In genomic region chr21:39313457-39314154, GRCh38 we compare ENCODE assay signal across 8 cellular contexts.
A peak's percentile ranks its signal among the peaks of the same experiment; 100 is the strongest.
DNase-seq lines count a peak whose midpoint lies in the region; ATAC-seq lines count a peak whose summit lies in the region.

TSS of gene BRWD1 (minus strand) at chr21:39313632. CDS start at chr21:39313491, 141 bp downstream.

- H3K36me3 ChIP-seq in BLaER1 = peaks cover 32% of the 10 kb centered on the region

- no peaks in the 10 kb centered on the region for H3K27me3 ChIP-seq in BLaER1

- H4K20me1 ChIP-seq in BLaER1 = peaks cover 37% of the 10 kb centered on the region

- peaks cover 9% of the 10 kb centered on the region for H3K36me3 Mint-ChIP-seq in memory B cell

- H3K9me3 Mint-ChIP-seq in memory B cell = no peaks in the 10 kb centered on the region

- peak within 1 kb of the TSS; percentile 98 for H3K9ac ChIP-seq in BLaER1

- ATAC-seq in HG03457 (IDR thresholded peaks at IDR 0.05; ENCODE audit: unreplicated experiment) (peak; percentile 40), memory B cell (ENCODE audit: low read depth) (peak; percentile 51)

- DNase-seq in GM19238 (ENCODE audit: insufficient read length, low spot score) = peak; percentile 76
- DNase-seq in NCI-H82 treated with DMSO at 0.1 percent for 48 hours (lab: John Stamatoyannopoulos, UW; ENCODE audit: unreplicated experiment) = peak; percentile 61
- peak; percentile 44 to 67 for DNase-seq in activated CD8-positive, alpha-beta memory T cell treated with anti-CD3 and anti-CD28 coated beads for 1 hour (ENCODE audit: extremely low read depth in 1 of 2, low read depth in 1 of 2)
- peak; percentile 63 for DNase-seq in effector CD8-positive, alpha-beta T cell (lab: John Stamatoyannopoulos, UW)
- DNase-seq in memory B cell (ENCODE audit: low spot score in 2 of 2) = peak; percentile 89
- DNase-seq in stimulated activated CD8-positive, alpha-beta memory T cell treated with anti-CD3 and anti-CD28 coated beads, Interleukin-12 subunit alpha, Interleukin-12 subunit beta, amount 100 ng/mL, for 1 hour (ENCODE audit: low read depth) = peak; percentile 57

- H3K4me2 ChIP-seq in BLaER1 = peak within 1 kb of the TSS; percentile 89

- H3K4me3 ChIP-seq in BLaER1 = peak within 1 kb of the TSS; percentile 84

- peak within 1 kb of the TSS; percentile 100 for H3K27ac ChIP-seq in BLaER1

- no peaks in the 10 kb centered on the region for H3K9me3 ChIP-seq in BLaER1

- peak within 1 kb of the TSS; percentile 88 for H3K4me3 Mint-ChIP-seq in memory B cell

- H3K4me1 Mint-ChIP-seq in memory B cell = peaks cover 46% of the 10 kb centered on the region

- H3K4me1 ChIP-seq in BLaER1 = peaks cover 52% of the 10 kb centered on the region

- H3K27ac Mint-ChIP-seq in memory B cell = peak within 1 kb of the TSS; percentile 90

- no peaks in the 10 kb centered on the region for H3K27me3 Mint-ChIP-seq in memory B cell

Comparison
In these comparisons a context has a peak if more than half of its experiments do, and no peak if none do; other contexts are left out.
1. Peak in every context shown above with its lines: DNase-seq, ATAC-seq, H3K4me3 ChIP-seq and H3K27ac ChIP-seq.